Comparison of ENCODE assay signal across 23 cellular contexts in the genomic region with DNA sequence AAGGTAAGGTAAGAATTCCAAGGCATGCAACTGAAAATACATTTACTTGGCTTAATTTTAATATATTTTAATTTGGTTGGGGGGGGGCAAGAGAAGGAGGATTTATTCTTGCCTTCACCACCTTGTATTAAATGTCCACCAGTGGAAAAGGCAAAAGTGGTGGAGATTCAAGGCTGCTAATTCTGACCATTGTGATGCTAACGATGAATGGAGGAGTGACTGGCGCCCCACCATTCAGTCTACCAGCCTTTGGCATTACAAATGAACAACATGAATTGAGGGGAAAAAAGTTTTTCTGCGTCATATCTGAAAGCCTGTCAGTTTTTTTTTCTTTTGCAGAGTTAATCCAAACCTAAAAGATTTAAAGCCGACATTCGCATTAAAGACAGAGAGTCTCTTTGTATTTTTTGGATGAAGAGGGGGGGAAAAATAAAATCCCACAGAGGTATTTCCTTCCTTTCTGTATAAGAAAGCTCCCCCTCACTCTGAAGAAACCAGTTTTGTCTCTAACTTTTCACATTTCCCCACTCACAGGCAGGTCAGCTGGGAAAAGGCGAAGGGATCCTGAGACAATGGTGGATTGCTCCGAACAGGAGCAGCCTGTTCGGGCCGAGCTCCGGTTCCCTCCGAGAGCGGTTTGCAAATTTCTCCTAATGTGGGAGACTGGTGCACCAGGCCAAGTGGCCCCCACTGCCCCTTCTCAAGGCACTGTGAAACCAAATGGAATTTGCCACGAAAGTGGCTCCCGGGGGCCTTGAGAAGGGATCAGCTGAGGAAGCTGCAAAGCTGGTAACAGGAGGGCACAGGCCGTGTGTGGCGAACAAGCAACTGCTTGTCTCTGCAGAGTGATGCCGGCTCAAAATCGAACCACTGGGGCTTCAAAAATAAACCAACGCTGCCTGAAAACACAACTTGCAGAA. TPM values are rescaled to one million over a fixed set of nuclear protein-coding genes. Genes with fewer than 3 reads are reported as not detected.
DNase-seq lines count a peak whose midpoint lies in the region; ATAC-seq and TF ChIP-seq lines count a peak whose summit lies in the region.
"Had no signal": no experiment of that assay in that cellular context is flagged by ENCODE, and none has a peak within 500 bp of the region (broad histone marks: within the 10 kb centered on the region; RNA-seq: fewer than 3 reads in every experiment).

No MANE protein-coding gene starts in this region.

- H3F3A ChIP-seq in GM23338 (replicated peaks; ENCODE audit: low read depth) (peaks cover 9% of the 10 kb centered on the region; the same call in 1 of the 2 replicates), neural progenitor cell (ENCODE audit: low read depth) (peaks cover 9% of the 10 kb centered on the region)

- H3K27ac ChIP-seq in GM23338 (ENCODE audit: low read depth) (peak overlapping the region; percentile 87), iPS DF 6.9 (ENCODE audit: low read length) (peak overlapping the region; percentile 56), neural progenitor cell (no peak overlapping the region)
- H3K27ac ChIP-seq: C4-2B had no signal

- H3K79me2 ChIP-seq in GM23338 (replicated peaks; ENCODE audit: insufficient read depth) = no peaks in the 10 kb centered on the region
- no peaks in the 10 kb centered on the region for H3K79me2 ChIP-seq in neural progenitor cell (ENCODE audit: low read depth)

- H3K9me3 ChIP-seq in NT2/D1 (ENCODE audit: insufficient read depth, low read length) (no peaks in the 10 kb centered on the region), iPS DF 6.9 (ENCODE audit: control insufficient read depth, insufficient read depth, low read length) (no peaks in the 10 kb centered on the region), neural progenitor cell (ENCODE audit: low read depth) (no peaks in the 10 kb centered on the region)
- H3K9me3 ChIP-seq: SK-N-SH had no signal

- no peaks in the 10 kb centered on the region for H3K36me3 ChIP-seq in GM23338 (ENCODE audit: insufficient read depth)
- no peaks in the 10 kb centered on the region for H3K36me3 ChIP-seq in NT2/D1 (ENCODE audit: insufficient read depth, insufficient read length, low read length)
- H3K36me3 ChIP-seq in iPS DF 6.9 (ENCODE audit: control insufficient read depth, insufficient read depth, low read length) = no peaks in the 10 kb centered on the region
- no peaks in the 10 kb centered on the region for H3K36me3 ChIP-seq in neural progenitor cell

- H3K9me3 Mint-ChIP-seq in GM23338 = no peaks in the 10 kb centered on the region
- no peaks in the 10 kb centered on the region for H3K9me3 Mint-ChIP-seq in neural progenitor cell
- H3K9me3 Mint-ChIP-seq: CD8-positive, alpha-beta memory T cell had no signal

- H4K20me1 ChIP-seq in GM23338 (replicated peaks; ENCODE audit: insufficient read depth) = no peaks in the 10 kb centered on the region
- H4K20me1 ChIP-seq in neural progenitor cell (ENCODE audit: low read depth) = no peaks in the 10 kb centered on the region

- H3K4me1 ChIP-seq in GM23338 (ENCODE audit: insufficient read depth) = peaks cover 49% of the 10 kb centered on the region
- no peaks in the 10 kb centered on the region for H3K4me1 ChIP-seq in NT2/D1 (ENCODE audit: insufficient read depth, insufficient read length)
- H3K4me1 ChIP-seq in iPS DF 6.9 (ENCODE audit: control insufficient read depth, insufficient read depth, low read length) = peaks cover 11% of the 10 kb centered on the region
- peaks cover 16% of the 10 kb centered on the region for H3K4me1 ChIP-seq in neural progenitor cell

- TF ChIP-seq CTCF in GM23338 (conservative IDR thresholded peaks at IDR 0.05; ENCODE audit: low read depth in 2 of 2) (no peak), neural progenitor cell (IDR thresholded peaks at IDR 0.05) (no peak)

- no peaks in the 10 kb centered on the region for H3K9me2 ChIP-seq in GM23338 (ENCODE audit: insufficient read depth)
- H3K9me2 ChIP-seq: SK-N-SH had no signal

- H3K27me3 Mint-ChIP-seq in GM23338 (ENCODE audit: insufficient read depth, low read depth, poor library complexity) = peaks cover 16% of the 10 kb centered on the region
- peaks cover 3% of the 10 kb centered on the region for H3K27me3 Mint-ChIP-seq in neural progenitor cell (ENCODE audit: insufficient read depth, low read depth)

- no peak overlapping the region for H2AFZ ChIP-seq in GM23338
- peak overlapping the region; percentile 95 for H2AFZ ChIP-seq in neural progenitor cell (replicated peaks)

- no peak overlapping the region for H3K9ac ChIP-seq in NT2/D1 (ENCODE audit: insufficient read length, low read depth)
- no peak overlapping the region for H3K9ac ChIP-seq in neural progenitor cell
- H3K9ac ChIP-seq: SK-N-SH had no signal

- WGBS in iPS DF 6.9 (ENCODE audit: insufficient coverage, insufficient read length) = no CpG with 5 or more reads among the region's 19 CpGs

- H3K27ac Mint-ChIP-seq in GM23338 (peak overlapping the region; percentile 96), neural progenitor cell (no peak overlapping the region)

- DNase-seq in GM23338 (ENCODE audit: low spot score) (peak; percentile 67), NT2/D1 (ENCODE audit: low read depth, low spot score) (peak; percentile 38), iPS DF 6.9 (ENCODE audit: low read depth, low spot score) (no peak), neural progenitor cell (ENCODE audit: low spot score) (peak; percentile 46), cerebellum (ENCODE audit: low spot score) (no peak), NCI-H2029 (lab: John Stamatoyannopoulos, UW) (no peak)
- DNase-seq in activated CD4-positive, CD25-positive, alpha-beta regulatory T cell (lab: John Stamatoyannopoulos, UW) = no peak
- DNase-seq: CD8-positive, alpha-beta memory T cell; DMS53; KG1; NCI-H1092 treated with DMSO at 0.1 percent for 48 hours; NCI-H146; NCI-H2029 treated with DMSO at 0.1 percent for 48 hours; NCI-H2171; NCI-H345; NCI-H524; NCI-H774; NK-92 treated with Interleukin-12 subunit alpha and Interleukin-12 subunit beta, amount 100 ng/mL, for 24 hours; SIG-M5; SK-N-SH had no signal

- H3K4me3 Mint-ChIP-seq in GM23338 = peak overlapping the region; percentile 57
- H3K4me3 Mint-ChIP-seq in neural progenitor cell = no peak overlapping the region
- H3K4me3 Mint-ChIP-seq: CD8-positive, alpha-beta memory T cell had no signal

- peaks cover 60% of the 10 kb centered on the region for H3K4me1 Mint-ChIP-seq in GM23338
- H3K4me1 Mint-ChIP-seq in neural progenitor cell = peaks cover 4% of the 10 kb centered on the region
- H3K4me1 Mint-ChIP-seq: CD8-positive, alpha-beta memory T cell had no signal

- H3K4me3 ChIP-seq in GM23338 (peak overlapping the region; percentile 1; the same call in 1 of the 2 replicates), NT2/D1 (ENCODE audit: insufficient read length, low read depth) (no peak overlapping the region), iPS DF 6.9 (ENCODE audit: low read length) (no peak overlapping the region), neural progenitor cell (no peak overlapping the region)

- H3K4me2 ChIP-seq in GM23338 = peak overlapping the region; percentile 36
- peak overlapping the region; percentile 60 for H3K4me2 ChIP-seq in neural progenitor cell
- H3K4me2 ChIP-seq: SK-N-SH had no signal

- peaks cover 13% of the 10 kb centered on the region for H3K36me3 Mint-ChIP-seq in GM23338 (ENCODE audit: low read depth)
- H3K36me3 Mint-ChIP-seq in neural progenitor cell = peaks cover 3% of the 10 kb centered on the region

- ATAC-seq in GM23338 (peak; percentile 77), HG03280 (IDR thresholded peaks at IDR 0.05; ENCODE audit: unreplicated experiment) (no peak)
- ATAC-seq: Panc1 had no signal

- H3K27me3 ChIP-seq in GM23338 (ENCODE audit: insufficient read depth) = no peaks in the 10 kb centered on the region
- no peaks in the 10 kb centered on the region for H3K27me3 ChIP-seq in NT2/D1 (ENCODE audit: insufficient read depth, insufficient read length)
- H3K27me3 ChIP-seq in iPS DF 6.9 (ENCODE audit: control insufficient read depth, insufficient read depth, low read length) = no peaks in the 10 kb centered on the region
- H3K27me3 ChIP-seq in neural progenitor cell = no peaks in the 10 kb centered on the region

TF ChIP-seq in GM23338, 12 proteins besides CTCF, POLR2A, EP300 and RAD21 (continues in another document):
- TF ChIP-seq, protein P1, sequence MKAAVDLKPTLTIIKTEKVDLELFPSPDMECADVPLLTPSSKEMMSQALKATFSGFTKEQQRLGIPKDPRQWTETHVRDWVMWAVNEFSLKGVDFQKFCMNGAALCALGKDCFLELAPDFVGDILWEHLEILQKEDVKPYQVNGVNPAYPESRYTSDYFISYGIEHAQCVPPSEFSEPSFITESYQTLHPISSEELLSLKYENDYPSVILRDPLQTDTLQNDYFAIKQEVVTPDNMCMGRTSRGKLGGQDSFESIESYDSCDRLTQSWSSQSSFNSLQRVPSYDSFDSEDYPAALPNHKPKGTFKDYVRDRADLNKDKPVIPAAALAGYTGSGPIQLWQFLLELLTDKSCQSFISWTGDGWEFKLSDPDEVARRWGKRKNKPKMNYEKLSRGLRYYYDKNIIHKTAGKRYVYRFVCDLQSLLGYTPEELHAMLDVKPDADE (IDR thresholded peaks at IDR 0.05) = no peak
- no peak for TF ChIP-seq EZH2 (IDR thresholded peaks at IDR 0.05; ENCODE audit: low read depth, unreplicated experiment)
- peak; percentile 55; the same call in 1 of the 2 replicates for TF ChIP-seq NANOG (IDR thresholded peaks at IDR 0.05; ENCODE audit: borderline replicate concordance)

RNA-seq across cellular contexts. Expression of a gene that starts 28.1 kb away (rescaled TPM):
- 4.4 and 6.6 TPM in 2 replicates for total RNA-seq in GM23338 (2014; rRNA removed; shearing (Covaris generic))
- 3.5 and 5.0 TPM in 2 replicates for polyA plus RNA-seq in GM23338 (2016; fragmentation: Nextera tagmentation; extraction: Ambion mirVana)
- 0.09 TPM in 1 of 2 replicates, not detected in the other for total RNA-seq in neural progenitor cell (ENCODE audit: low replicate concordance)
- 0.18 TPM for total RNA-seq in cerebellum
- polyA plus RNA-seq: CD8-positive, alpha-beta memory T cell had no signal

Comparison
In these comparisons a context has a peak if more than half of its experiments do, and no peak if none do; other contexts are left out.
1. DNase-seq: peak in GM23338 (single experiment), NT2/D1 (single experiment) and neural progenitor cell (single experiment); none in iPS DF 6.9 (single experiment), cerebellum (single experiment), NCI-H2029 (single experiment) and activated CD4-positive, CD25-positive, alpha-beta regulatory T cell (0 of 4).